In genomic region chr5:72222521-72222920, GRCh38 we compare ENCODE assay signal across 26 cellular contexts.
DNase-seq lines count a peak whose midpoint lies in the region; ATAC-seq and TF ChIP-seq lines count a peak whose summit lies in the region.
"Had no signal": no experiment of that assay in that cellular context is flagged by ENCODE, and none has a peak within 500 bp of the region (broad histone marks: within the 10 kb centered on the region; RNA-seq: fewer than 3 reads in every experiment).

No MANE protein-coding gene starts in this region.

- no TSS peak for BruUV-seq in A673 (replicated peaks; lab: Mats Ljungman, UMichigan)

- H3K27me3 ChIP-seq in A673 (replicated peaks; ENCODE audit: insufficient read depth, low read depth, low read length, poor library complexity) (no peaks in the 10 kb centered on the region), WERI-Rb-1 (ENCODE audit: insufficient read depth, low read depth, severe bottlenecking) (no peaks in the 10 kb centered on the region)
- H3K27me3 ChIP-seq: BE2C, BLaER1 had no signal

- POLR2A ChIA-PET in A673 (lab: Charles Lee; ENCODE audit: low non-redundant PET): no interaction called here

- TF ChIP-seq CTCF in A673 (conservative IDR thresholded peaks at IDR 0.05; ENCODE audit: low read depth, low read length): no peak
- no peak for TF ChIP-seq CTCF in WERI-Rb-1 (IDR thresholded peaks at IDR 0.05; ENCODE audit: low read depth, low read length)
- no peak for TF ChIP-seq CTCF in GM20000 (IDR thresholded peaks at IDR 0.05; ENCODE audit: extremely low read depth, missing control alignments)

- CTCF ChIA-PET in A673 (lab: Charles Lee): no interaction called here

- no peaks in the 10 kb centered on the region for H3K4me1 ChIP-seq in A673 (ENCODE audit: insufficient read depth, low read length, poor library complexity, severe bottlenecking)
- H3K4me1 ChIP-seq: A549, BE2C, BLaER1 had no signal

- H3K9me3 ChIP-seq in A673 (ENCODE audit: low read depth, low read length, poor library complexity, severe bottlenecking): no peaks in the 10 kb centered on the region
- no peaks in the 10 kb centered on the region for H3K9me3 ChIP-seq in WERI-Rb-1 (ENCODE audit: severe bottlenecking)
- H3K9me3 ChIP-seq: A549, BE2C, BLaER1 had no signal

- H3K4me3 ChIP-seq in A673 (ENCODE audit: low read depth, low read length, poor library complexity, severe bottlenecking) (no peak overlapping the region), WERI-Rb-1 (ENCODE audit: low read depth, low read length) (no peak overlapping the region)
- H3K4me3 ChIP-seq: A549, BLaER1, GM12878 had no signal

- DNase-seq in A673 (ENCODE audit: low spot score) (no peak), WERI-Rb-1 (no peak), fibroblast of gingiva (ENCODE audit: low read depth) (peak; percentile 87), fibroblast of the conjunctiva (ENCODE audit: low read depth) (peak; percentile 43), GM20000 (ENCODE audit: low spot score) (no peak), NCI-H2196 (lab: John Stamatoyannopoulos, UW; ENCODE audit: unreplicated experiment) (no peak), substantia nigra (lab: John Stamatoyannopoulos, UW) (no peak)
- DNase-seq: ACHN; BE2C; C1 segment of cervical spinal cord; CD4-positive, alpha-beta memory T cell; CD4-positive, CD25-positive, alpha-beta regulatory T cell; CD8-positive, alpha-beta memory T cell; COR-L47; DMS 273 treated with DMSO at 0.1 percent for 48 hours; DMS153; DMS53; DMS79; DND-41; EL; GDM1 had no signal

- ATAC-seq in GM21723 (IDR thresholded peaks at IDR 0.05; ENCODE audit: unreplicated experiment): no peak
- ATAC-seq: A549, GM12878 had no signal

- intact Hi-C loops in A673 (cut with micrococcal nuclease; ENCODE audit: unreplicated experiment): no loop called here

- H3K27ac ChIP-seq in A673 (ENCODE audit: low read depth, low read length, poor library complexity, severe bottlenecking) (peak overlapping the region; percentile 35), WERI-Rb-1 (peak overlapping the region; percentile 60), substantia nigra (ENCODE audit: low read depth, low read length, poor library complexity, severe bottlenecking) (no peak overlapping the region)
- H3K27ac ChIP-seq: 22Rv1, A549, BLaER1 had no signal

- H3K36me3 ChIP-seq in A673 (ENCODE audit: insufficient read depth, low read length, poor library complexity, severe bottlenecking) (peaks cover 63% of the 10 kb centered on the region), WERI-Rb-1 (peaks cover 57% of the 10 kb centered on the region)

Comparison
In these comparisons a context has a peak if more than half of its experiments do, and no peak if none do; other contexts are left out.
1. DNase-seq: peak in fibroblast of gingiva (single experiment) and fibroblast of the conjunctiva (single experiment); none in A673 (single experiment), WERI-Rb-1 (single experiment), GM20000 (single experiment), NCI-H2196 (single experiment) and substantia nigra (0 of 49).